8 cellular contexts compared by ENCODE assay signal in the genomic region with DNA sequence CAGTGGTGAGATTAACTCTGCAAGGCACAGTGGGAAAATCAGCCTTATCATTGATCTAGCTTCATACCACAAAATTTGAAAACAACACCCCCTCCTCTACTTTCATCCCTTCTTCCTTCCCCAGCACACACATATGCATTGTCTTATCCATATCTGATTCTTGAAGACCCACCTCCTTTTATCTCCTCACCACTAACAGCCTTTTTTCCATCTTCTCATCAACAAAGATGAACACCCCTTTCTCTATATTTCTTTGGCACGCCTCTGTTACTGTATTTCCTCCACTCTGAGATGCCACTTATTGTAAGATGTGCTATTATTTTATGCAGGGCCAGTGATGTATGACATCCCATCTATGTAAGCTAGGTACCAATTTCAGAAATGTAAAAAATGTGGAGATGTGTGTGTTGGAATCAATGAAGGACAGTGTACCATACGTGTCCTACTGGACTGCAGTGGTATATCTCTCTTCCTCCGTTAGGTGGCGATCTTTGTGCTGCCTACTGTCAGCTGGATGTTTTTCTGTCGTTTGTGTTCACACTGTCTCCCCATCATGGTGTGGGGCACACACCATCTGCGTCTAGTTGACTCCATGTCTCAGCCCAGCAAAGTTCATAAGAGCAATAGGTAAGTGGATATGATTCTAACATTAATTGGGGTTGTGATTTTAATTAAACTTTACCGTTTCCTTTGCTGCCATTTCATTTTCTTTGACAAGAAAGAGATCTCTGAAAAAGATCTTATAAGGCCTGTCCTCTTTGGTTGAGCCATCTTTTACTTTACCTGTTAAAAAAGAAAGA. TPM values are rescaled to one million over a fixed set of nuclear protein-coding genes. Genes with fewer than 3 reads are reported as not detected.
DNase-seq lines count a peak whose midpoint lies in the region; ATAC-seq and TF ChIP-seq lines count a peak whose summit lies in the region.

No MANE protein-coding gene starts in this region.

- peaks cover 17% of the 10 kb centered on the region for H3K27me3 Mint-ChIP-seq in mesothelial cell of epicardium (ENCODE audit: low read depth)

- DNase-seq in AG09309 (ENCODE audit: low read depth) (no peak), NCI-H2196 treated with DMSO at 0.1 percent for 48 hours (lab: John Stamatoyannopoulos, UW; ENCODE audit: unreplicated experiment) (peak; percentile 18), mesothelial cell of epicardium (ENCODE audit: low spot score in 2 of 2, unreplicated experiment in 2 of 2) (no peak), superior temporal gyrus (ENCODE audit: extremely low spot score) (peak; percentile 75)
- peak; percentile 23 to 45 for DNase-seq in activated CD4-positive, alpha-beta T cell treated with anti-CD3 and anti-CD28 coated beads for 4 hours
- DNase-seq in effector CD4-positive, alpha-beta T cell: peak; percentile 18

- H3K27ac Mint-ChIP-seq in mesothelial cell of epicardium: no peak overlapping the region

- H3K36me3 Mint-ChIP-seq in mesothelial cell of epicardium: no peaks in the 10 kb centered on the region

- no peaks in the 10 kb centered on the region for H3K9me3 Mint-ChIP-seq in mesothelial cell of epicardium

- TF ChIP-seq CTCF in AG09309 (IDR thresholded peaks at IDR 0.05; ENCODE audit: control insufficient read depth, insufficient read depth, low read depth, low read length, missing control alignments) (peak; percentile 89), mesothelial cell of epicardium (IDR thresholded peaks at IDR 0.05; ENCODE audit: unreplicated experiment) (peak; percentile 56)

- H3K4me1 Mint-ChIP-seq in mesothelial cell of epicardium: no peaks in the 10 kb centered on the region

- ATAC-seq in GM18508 (IDR thresholded peaks at IDR 0.05; ENCODE audit: insufficient read depth, unreplicated experiment) (peak; percentile 86), HG03045 (IDR thresholded peaks at IDR 0.05; ENCODE audit: unreplicated experiment) (peak; percentile 66)

- H3K4me3 ChIP-seq in AG09309 (ENCODE audit: control insufficient read depth, low read depth, low read length): no peak overlapping the region

- H3K4me3 Mint-ChIP-seq in mesothelial cell of epicardium: no peak overlapping the region

RNA-seq across cellular contexts. Expression of gene CCDC38, which starts 24.0 kb away (rescaled TPM):
- total RNA-seq in mesothelial cell of epicardium: 0.09 to 0.13 TPM in 2 of 3 replicates, not detected in the other

RNA-seq across cellular contexts. Expression of gene AMDHD1, which starts 24.7 kb away (rescaled TPM):
- 0.47 TPM in 1 of 3 replicates, not detected in the others for total RNA-seq in mesothelial cell of epicardium

RNA-seq across cellular contexts. Expression of gene SNRPF, which starts 59.6 kb away (rescaled TPM):
- 36.7 to 37.6 TPM (median 36.9 TPM) in 3 replicates for total RNA-seq in mesothelial cell of epicardium

Comparison
In these comparisons a context has a peak if more than half of its experiments do, and no peak if none do; other contexts are left out.
1. DNase-seq: peak in NCI-H2196 treated with DMSO at 0.1 percent for 48 hours (single experiment), activated CD4-positive, alpha-beta T cell treated with anti-CD3 and anti-CD28 coated beads for 4 hours (2 of 2), effector CD4-positive, alpha-beta T cell (single experiment) and superior temporal gyrus (single experiment); none in AG09309 (single experiment) and mesothelial cell of epicardium (0 of 2).